7 cellular contexts compared by ENCODE assay signal in genomic region chr11:87392665-87393064, GRCh38.
"Had no signal": no experiment of that assay in that cellular context is flagged by ENCODE, and none has a peak within 500 bp of the region (broad histone marks: within the 10 kb centered on the region; RNA-seq: fewer than 3 reads in every experiment).

No MANE protein-coding gene starts in this region.

- H3K27ac Mint-ChIP-seq: IgD-negative memory B cell had no signal

- FAIRE-seq: HTR-8/SVneo had no signal

- H3K27ac ChIP-seq: HL-60, KMS-11 had no signal

- H3K9ac ChIP-seq: KMS-11 had no signal

- H3K4me2 ChIP-seq: KMS-11 had no signal

- H3K4me3 Mint-ChIP-seq: IgD-negative memory B cell had no signal

- DNase-seq: IMR-90, KBM-7, KG1 had no signal

- H3K4me1 Mint-ChIP-seq: IgD-negative memory B cell had no signal
